Comparison of ENCODE assay signal across 9 cellular contexts in genomic region chr17:75524269-75524970, GRCh38. TPM values are rescaled to one million over a fixed set of nuclear protein-coding genes. Genes with fewer than 3 reads are reported as not detected.
DNase-seq lines count a peak whose midpoint lies in the region; ATAC-seq and TF ChIP-seq lines count a peak whose summit lies in the region.
"Had no signal": no experiment of that assay in that cellular context is flagged by ENCODE, and none has a peak within 500 bp of the region (broad histone marks: within the 10 kb centered on the region; RNA-seq: fewer than 3 reads in every experiment).

No MANE protein-coding gene starts in this region.

- H3K4me1 Mint-ChIP-seq in naive thymus-derived CD8-positive, alpha-beta T cell: peaks cover 3 to 24% (median 14%) of the 10 kb centered on the region in 4 donors
- no peaks in the 10 kb centered on the region for H3K4me1 Mint-ChIP-seq in glutamatergic neuron (ENCODE audit: low read depth, unreplicated experiment)

- TF ChIP-seq CTCF in A673 (conservative IDR thresholded peaks at IDR 0.05; ENCODE audit: low read depth, low read length) (no peak), glutamatergic neuron (IDR thresholded peaks at IDR 0.05; ENCODE audit: partially characterized antibody, unreplicated experiment) (no peak)

- H3K27me3 ChIP-seq in A673 (replicated peaks; ENCODE audit: insufficient read depth, low read depth, low read length, poor library complexity) (no peaks in the 10 kb centered on the region), ectodermal cell (ENCODE audit: control insufficient read depth, insufficient read depth, low read length, poor library complexity, severe bottlenecking) (peaks cover 27% of the 10 kb centered on the region)

- H3K36me3 Mint-ChIP-seq in naive thymus-derived CD8-positive, alpha-beta T cell: peaks cover 0 to 33% (median 7%) of the 10 kb centered on the region in 3 donors
- H3K36me3 Mint-ChIP-seq in glutamatergic neuron (ENCODE audit: unreplicated experiment): no peaks in the 10 kb centered on the region

- H3K4me3 Mint-ChIP-seq in naive thymus-derived CD8-positive, alpha-beta T cell: peak overlapping the region; percentile 54 to 81 (median 74)
- H3K4me3 Mint-ChIP-seq in glutamatergic neuron (ENCODE audit: unreplicated experiment): no peak overlapping the region

- 27 to 28% methylated on average over 24 of the region's 24 CpGs for WGBS in ectodermal cell, 2 experiments

- peaks cover 11% of the 10 kb centered on the region for H3K36me3 ChIP-seq in A673 (ENCODE audit: insufficient read depth, low read length, poor library complexity, severe bottlenecking)
- H3K36me3 ChIP-seq in ectodermal cell (ENCODE audit: control insufficient read depth, insufficient read depth, low read length): peaks cover 3% of the 10 kb centered on the region

- intact Hi-C loops in A673 (cut with micrococcal nuclease; ENCODE audit: unreplicated experiment): no loop called here

- H3K9me3 ChIP-seq in A673 (ENCODE audit: low read depth, low read length, poor library complexity, severe bottlenecking) (no peaks in the 10 kb centered on the region), ectodermal cell (ENCODE audit: control insufficient read depth, low read length) (no peaks in the 10 kb centered on the region)

- POLR2A ChIA-PET in A673 (lab: Charles Lee; ENCODE audit: low non-redundant PET): interaction anchor here (0.6 to 0.7 kb wide), 2 partner anchors 68 to 455 kb away, joined by 4 to 15 read pairs; partner anchors contain the start of gene TMEM94
- POLR2A ChIA-PET in naive thymus-derived CD8-positive, alpha-beta T cell (lab: Charles Lee): interaction anchor here (1.0 to 2.2 kb wide), 9 partner anchors 8 to 254 kb away, joined by 3 to 32 read pairs (median 4); partner anchors contain the start of genes MIF4GD, TMEM94 and TSEN54

- H3K27me3 Mint-ChIP-seq in naive thymus-derived CD8-positive, alpha-beta T cell: no peaks in the 10 kb centered on the region
- peaks cover 3% of the 10 kb centered on the region for H3K27me3 Mint-ChIP-seq in glutamatergic neuron (ENCODE audit: unreplicated experiment)

- BruUV-seq in A673 (replicated peaks; lab: Mats Ljungman, UMichigan): no TSS peak

- no peak for ATAC-seq in naive thymus-derived CD8-positive, alpha-beta T cell
- ATAC-seq in HG02623 (IDR thresholded peaks at IDR 0.05; ENCODE audit: unreplicated experiment) (no peak), GM19023 (IDR thresholded peaks at IDR 0.05; ENCODE audit: unreplicated experiment) (no peak)

- CTCF ChIA-PET in A673 (lab: Charles Lee): interaction anchor here (0.6 to 1.2 kb wide), 4 partner anchors 8 to 597 kb away, joined by 3 to 12 read pairs (median 6); partner anchors contain the start of gene TSEN54

- H3K4me3 ChIP-seq in A673 (ENCODE audit: low read depth, low read length, poor library complexity, severe bottlenecking): peak overlapping the region; percentile 83
- peak overlapping the region; percentile 56 for H3K4me3 ChIP-seq in ectodermal cell (ENCODE audit: insufficient read depth, low read depth, low read length)

- H3K4me1 ChIP-seq in A673 (ENCODE audit: insufficient read depth, low read length, poor library complexity, severe bottlenecking) (peaks cover 12% of the 10 kb centered on the region), ectodermal cell (ENCODE audit: control insufficient read depth, insufficient read depth, low read length) (peaks cover 4% of the 10 kb centered on the region)

- H3K27ac ChIP-seq in A673 (ENCODE audit: low read depth, low read length, poor library complexity, severe bottlenecking) (no peak overlapping the region), ectodermal cell (ENCODE audit: insufficient read depth, low read depth, low read length, poor library complexity, severe bottlenecking) (no peak overlapping the region)

- H3K9me3 Mint-ChIP-seq in naive thymus-derived CD8-positive, alpha-beta T cell: no peaks in the 10 kb centered on the region
- no peaks in the 10 kb centered on the region for H3K9me3 Mint-ChIP-seq in glutamatergic neuron (ENCODE audit: unreplicated experiment)

- DNase-seq in A673 (ENCODE audit: low spot score) (no peak), NCI-H69 (lab: John Stamatoyannopoulos, UW) (peak; percentile 45), NCI-H774 (lab: John Stamatoyannopoulos, UW) (no peak), glutamatergic neuron (no peak)
- peak in 1 of 10 donors; percentile 31 for DNase-seq in naive thymus-derived CD8-positive, alpha-beta T cell
- DNase-seq: stimulated activated CD4-positive, alpha-beta T cell treated with anti-CD3 and anti-CD28 coated beads, Interleukin-4, amount 100 ng/mL, for 24 hours had no signal

- peak overlapping the region in 6 of 10 donors; percentile 63 to 90 (median 78) for H3K27ac Mint-ChIP-seq in naive thymus-derived CD8-positive, alpha-beta T cell
- no peak overlapping the region for H3K27ac Mint-ChIP-seq in glutamatergic neuron (ENCODE audit: unreplicated experiment)

RNA-seq across cellular contexts. Expression of gene LLGL2, which starts 1.1 kb away (rescaled TPM):
- total RNA-seq in A673 (2021): 10.8 and 14.4 TPM in 2 replicates
- 40.6 TPM for polyA plus RNA-seq in ectodermal cell (2013, experiment 1 of 4)
- 54.1 TPM for polyA plus RNA-seq in ectodermal cell (2013, experiment 2 of 4)
- polyA plus RNA-seq in ectodermal cell (2013, experiment 3 of 4): 32.3 TPM
- 33.2 TPM for polyA plus RNA-seq in ectodermal cell (2013, experiment 4 of 4)
- total RNA-seq in naive thymus-derived CD8-positive, alpha-beta T cell: 10 to 100 TPM; 30.3 to 30.6 TPM
- 10 to 100 TPM; 13.4 to 21.8 (median 15.0) TPM for polyA plus RNA-seq in naive thymus-derived CD8-positive, alpha-beta T cell
- total RNA-seq in glutamatergic neuron (ENCODE audit: unreplicated experiment): 4.8 TPM

RNA-seq across cellular contexts. Expression of gene TSEN54, which starts 8.1 kb away (rescaled TPM):
- total RNA-seq in A673 (2021): 36.5 and 36.6 TPM in 2 replicates
- polyA plus RNA-seq in ectodermal cell (2013, experiment 1 of 4): 59.8 TPM
- 49.6 TPM for polyA plus RNA-seq in ectodermal cell (2013, experiment 2 of 4)
- 41.6 TPM for polyA plus RNA-seq in ectodermal cell (2013, experiment 3 of 4)
- 38.0 TPM for polyA plus RNA-seq in ectodermal cell (2013, experiment 4 of 4)
- 10 to 100 TPM; 53.1 to 54.4 TPM for total RNA-seq in naive thymus-derived CD8-positive, alpha-beta T cell
- 100 to 1,000 TPM in 2 of 3 donors, 10 to 100 TPM in 1; 98.2 to 121 (median 103) TPM for polyA plus RNA-seq in naive thymus-derived CD8-positive, alpha-beta T cell
- 26.6 TPM for total RNA-seq in glutamatergic neuron (ENCODE audit: unreplicated experiment)

RNA-seq across cellular contexts. Expression of gene CASKIN2, which starts 9.1 kb away (rescaled TPM):
- total RNA-seq in A673 (2021) (32.6 and 32.7 TPM in 2 replicates), glutamatergic neuron (ENCODE audit: unreplicated experiment) (22.1 TPM)
- polyA plus RNA-seq in ectodermal cell (2013, experiment 1 of 4): 24.0 TPM
- 24.3 TPM for polyA plus RNA-seq in ectodermal cell (2013, experiment 2 of 4)
- polyA plus RNA-seq in ectodermal cell (2013, experiment 3 of 4): 15.2 TPM
- 16.6 TPM for polyA plus RNA-seq in ectodermal cell (2013, experiment 4 of 4)
- under 1 TPM; 0.65 to 0.80 TPM for total RNA-seq in naive thymus-derived CD8-positive, alpha-beta T cell
- under 1 TPM; 0.05 to 0.62 (median 0.61) TPM for polyA plus RNA-seq in naive thymus-derived CD8-positive, alpha-beta T cell

Comparison
In these comparisons a context has a peak if more than half of its experiments do, and no peak if none do; other contexts are left out.
1. RNA of gene CASKIN2, which starts 9.1 kb away (total RNA-seq): 32.6 to 32.7 TPM in A673 and 22.1 TPM in glutamatergic neuron (single experiment); 0.65 to 0.80 TPM in naive thymus-derived CD8-positive, alpha-beta T cell; every median in the first group is over 10 times any median in the second.